8 cellular contexts compared by ENCODE assay signal in the genomic region with DNA sequence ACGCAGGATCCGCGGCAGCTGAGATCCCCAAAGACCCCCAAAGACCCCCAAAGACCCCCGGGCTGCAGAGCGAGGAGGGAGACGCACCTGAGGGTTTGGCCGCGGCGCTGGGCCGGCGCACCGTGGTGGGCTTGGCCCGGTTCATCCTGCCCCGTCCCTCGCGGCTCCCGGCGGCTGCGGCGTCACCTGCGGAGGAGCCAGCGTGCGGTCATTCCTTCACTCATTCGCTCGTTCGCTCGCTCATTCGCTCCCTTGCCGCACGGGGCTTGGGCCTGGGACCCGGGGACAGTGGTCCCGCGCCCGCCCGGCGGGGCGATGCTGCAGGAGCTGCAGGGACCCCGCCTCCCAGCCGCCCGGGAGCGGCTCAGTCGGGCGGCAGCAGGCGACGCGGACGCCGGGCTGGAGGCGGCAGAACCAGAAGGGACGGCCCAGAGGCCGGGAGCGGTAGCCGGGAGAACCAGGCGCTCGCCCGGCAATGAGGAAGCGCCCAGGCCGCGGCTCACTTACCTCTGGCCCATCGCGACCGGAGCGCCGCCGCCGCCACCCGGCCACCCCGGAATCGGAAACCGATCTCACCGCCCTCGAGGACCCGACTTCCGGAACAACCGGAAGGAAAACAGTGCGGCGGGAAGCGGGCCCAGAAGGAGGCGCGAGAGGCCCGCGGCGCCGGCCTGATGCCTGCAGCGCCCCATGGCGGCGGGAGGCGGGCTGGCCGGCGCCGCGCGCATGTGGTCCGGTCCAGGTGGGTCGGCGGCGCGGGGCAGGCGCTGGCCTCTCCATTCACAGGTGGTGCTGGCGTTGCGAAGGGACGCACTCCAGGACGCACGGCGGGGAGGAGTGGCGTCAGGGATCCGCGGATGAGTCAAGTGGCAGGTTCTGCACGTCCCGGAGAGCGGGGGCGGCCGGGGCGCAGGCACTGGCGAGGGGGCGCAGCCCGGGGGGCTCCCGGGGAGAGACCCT. TPM values are rescaled to one million over a fixed set of nuclear protein-coding genes. Genes with fewer than 3 reads are reported as not detected.
DNase-seq lines count a peak whose midpoint lies in the region; ATAC-seq and TF ChIP-seq lines count a peak whose summit lies in the region.

A gene with protein sequence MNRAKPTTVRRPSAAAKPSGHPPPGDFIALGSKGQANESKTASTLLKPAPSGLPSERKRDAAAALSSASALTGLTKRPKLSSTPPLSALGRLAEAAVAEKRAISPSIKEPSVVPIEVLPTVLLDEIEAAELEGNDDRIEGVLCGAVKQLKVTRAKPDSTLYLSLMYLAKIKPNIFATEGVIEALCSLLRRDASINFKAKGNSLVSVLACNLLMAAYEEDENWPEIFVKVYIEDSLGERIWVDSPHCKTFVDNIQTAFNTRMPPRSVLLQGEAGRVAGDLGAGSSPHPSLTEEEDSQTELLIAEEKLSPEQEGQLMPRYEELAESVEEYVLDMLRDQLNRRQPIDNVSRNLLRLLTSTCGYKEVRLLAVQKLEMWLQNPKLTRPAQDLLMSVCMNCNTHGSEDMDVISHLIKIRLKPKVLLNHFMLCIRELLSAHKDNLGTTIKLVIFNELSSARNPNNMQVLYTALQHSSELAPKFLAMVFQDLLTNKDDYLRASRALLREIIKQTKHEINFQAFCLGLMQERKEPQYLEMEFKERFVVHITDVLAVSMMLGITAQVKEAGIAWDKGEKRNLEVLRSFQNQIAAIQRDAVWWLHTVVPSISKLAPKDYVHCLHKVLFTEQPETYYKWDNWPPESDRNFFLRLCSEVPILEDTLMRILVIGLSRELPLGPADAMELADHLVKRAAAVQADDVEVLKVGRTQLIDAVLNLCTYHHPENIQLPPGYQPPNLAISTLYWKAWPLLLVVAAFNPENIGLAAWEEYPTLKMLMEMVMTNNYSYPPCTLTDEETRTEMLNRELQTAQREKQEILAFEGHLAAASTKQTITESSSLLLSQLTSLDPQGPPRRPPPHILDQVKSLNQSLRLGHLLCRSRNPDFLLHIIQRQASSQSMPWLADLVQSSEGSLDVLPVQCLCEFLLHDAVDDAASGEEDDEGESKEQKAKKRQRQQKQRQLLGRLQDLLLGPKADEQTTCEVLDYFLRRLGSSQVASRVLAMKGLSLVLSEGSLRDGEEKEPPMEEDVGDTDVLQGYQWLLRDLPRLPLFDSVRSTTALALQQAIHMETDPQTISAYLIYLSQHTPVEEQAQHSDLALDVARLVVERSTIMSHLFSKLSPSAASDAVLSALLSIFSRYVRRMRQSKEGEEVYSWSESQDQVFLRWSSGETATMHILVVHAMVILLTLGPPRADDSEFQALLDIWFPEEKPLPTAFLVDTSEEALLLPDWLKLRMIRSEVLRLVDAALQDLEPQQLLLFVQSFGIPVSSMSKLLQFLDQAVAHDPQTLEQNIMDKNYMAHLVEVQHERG (N-terminal part only) (minus strand): TSS at position 574 of the 960 bp plus-strand sequence. CDS start 429 bp downstream, at position 145.

- no peaks in the 10 kb centered on the region for H3K27me3 Mint-ChIP-seq in chondrocyte (ENCODE audit: low read depth)

- H3K9me3 Mint-ChIP-seq in chondrocyte (ENCODE audit: low read depth): no peaks in the 10 kb centered on the region

- DNase-seq in AG10803 (ENCODE audit: low read depth): peak; percentile 87
- peak; percentile 46 to 92 for DNase-seq in NCI-H446 (lab: John Stamatoyannopoulos, UW)
- DNase-seq in activated CD4-positive, alpha-beta T cell treated with anti-CD3 and anti-CD28 coated beads for 1 hour: peak; percentile 81
- peak; percentile 94 for DNase-seq in chondrocyte (ENCODE audit: low spot score)
- peak; percentile 84 for DNase-seq in kidney glomerular epithelial cell (lab: John Stamatoyannopoulos, UW)
- DNase-seq in stimulated activated CD4-positive, alpha-beta T cell treated with anti-CD3 and anti-CD28 coated beads, Interleukin-1b, Interleukin-23, amount 100 ng/mL, for 1 hour (ENCODE audit: low read depth in 2 of 2): peak; percentile 73 to 75

- H3K36me3 Mint-ChIP-seq in chondrocyte (ENCODE audit: low read depth): peaks cover 9% of the 10 kb centered on the region

- peak; percentile 80 for ATAC-seq in GM19023 (IDR thresholded peaks at IDR 0.05; ENCODE audit: unreplicated experiment)
- ATAC-seq in HG03280 (IDR thresholded peaks at IDR 0.05; ENCODE audit: unreplicated experiment): peak; percentile 94

- peak within 1 kb of the TSS; percentile 80 for H3K4me3 ChIP-seq in AG10803 (ENCODE audit: low read length)

- TF ChIP-seq CTCF in AG10803 (conservative IDR thresholded peaks at IDR 0.05; ENCODE audit: low read length) (peak; percentile 47), chondrocyte (IDR thresholded peaks at IDR 0.05) (peak; percentile 91)

- H3K4me1 Mint-ChIP-seq in chondrocyte (ENCODE audit: low read depth): peaks cover 25% of the 10 kb centered on the region

- H3K27ac Mint-ChIP-seq in chondrocyte (ENCODE audit: unreplicated experiment): peak within 1 kb of the TSS; percentile 77

- H3K4me3 Mint-ChIP-seq in chondrocyte (ENCODE audit: unreplicated experiment): peak within 1 kb of the TSS; percentile 81

RNA-seq across cellular contexts. Expression of the gene that starts here (rescaled TPM):
- total RNA-seq in chondrocyte: 74.8 to 94.4 TPM (median 80.4 TPM) in 3 replicates

Comparison
In these comparisons a context has a peak if more than half of its experiments do, and no peak if none do; other contexts are left out.
1. Peak in every context shown above with its lines: DNase-seq, ATAC-seq and H3K4me3 ChIP-seq.